In the genomic region with DNA sequence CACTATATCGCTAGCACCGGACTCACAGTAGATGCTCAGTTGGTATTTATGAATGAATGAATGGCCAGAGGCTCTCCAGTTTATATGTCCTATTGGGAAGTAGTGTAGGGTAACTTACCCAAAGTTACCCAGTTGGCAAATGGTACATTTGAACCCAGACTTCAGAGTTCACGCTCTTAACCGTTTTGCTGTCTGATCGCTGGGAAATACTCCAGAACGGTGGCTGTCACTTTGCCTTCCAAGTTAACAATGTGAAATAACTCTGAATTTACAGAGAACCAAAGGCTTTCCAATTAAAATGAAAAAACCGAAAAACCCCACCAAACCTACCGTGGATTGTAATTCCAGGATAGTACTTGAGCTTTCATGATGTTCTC, we compare ENCODE assay signal across 9 cellular contexts. TPM values are rescaled to one million over a fixed set of nuclear protein-coding genes. Genes with fewer than 3 reads are reported as not detected.
DNase-seq lines count a peak whose midpoint lies in the region; ATAC-seq and TF ChIP-seq lines count a peak whose summit lies in the region.
"Had no signal": no experiment of that assay in that cellular context is flagged by ENCODE, and none has a peak within 500 bp of the region (broad histone marks: within the 10 kb centered on the region; RNA-seq: fewer than 3 reads in every experiment).

No MANE protein-coding gene starts in this region.

- H3K36me3 Mint-ChIP-seq in stimulated activated naive CD8-positive, alpha-beta T cell treated with anti-CD3 and anti-CD28 coated beads, Interleukin-15, Interleukin-2, amounts not matched to agents 100 ng/mL and 50 ng/mL, for 24 hours (ENCODE audit: low read depth), result peaks cover 52% of the 10 kb centered on the region
- H3K36me3 Mint-ChIP-seq in activated T-helper 17 cell treated with anti-CD3 and anti-CD28 coated beads, Interleukin-2, amount 50 U/mL, for 72 hours (ENCODE audit: low read depth), result peaks cover 61% of the 10 kb centered on the region
- H3K36me3 Mint-ChIP-seq in memory B cell, result peaks cover 15% of the 10 kb centered on the region

- no peak for ATAC-seq in stimulated activated naive CD8-positive, alpha-beta T cell treated with anti-CD3 and anti-CD28 coated beads, Interleukin-15, Interleukin-2, amounts not matched to agents 100 U/mL and 50 U/mL, for 24 hours
- no peak for ATAC-seq in activated T-helper 17 cell treated with anti-CD3 and anti-CD28 coated beads, Interleukin-2, amount 50 U/mL, for 72 hours (replicated peaks)
- no peak for ATAC-seq in memory B cell (ENCODE audit: low read depth)
- ATAC-seq in GM18505 (IDR thresholded peaks at IDR 0.05; ENCODE audit: unreplicated experiment), result no peak
- no peak for ATAC-seq in GM21619 (IDR thresholded peaks at IDR 0.05; ENCODE audit: unreplicated experiment)

- H3K27ac Mint-ChIP-seq in stimulated activated naive CD8-positive, alpha-beta T cell treated with anti-CD3 and anti-CD28 coated beads, Interleukin-15, Interleukin-2, amounts not matched to agents 100 ng/mL and 50 ng/mL, for 24 hours, result peak overlapping the region; percentile 95
- peak overlapping the region; percentile 98 for H3K27ac Mint-ChIP-seq in activated T-helper 17 cell treated with anti-CD3 and anti-CD28 coated beads, Interleukin-2, amount 50 U/mL, for 72 hours
- peak overlapping the region; percentile 92 for H3K27ac Mint-ChIP-seq in memory B cell

- no peaks in the 10 kb centered on the region for H3K27me3 Mint-ChIP-seq in stimulated activated naive CD8-positive, alpha-beta T cell treated with anti-CD3 and anti-CD28 coated beads, Interleukin-15, Interleukin-2, amounts not matched to agents 100 ng/mL and 50 ng/mL, for 24 hours
- H3K27me3 Mint-ChIP-seq in activated T-helper 17 cell treated with anti-CD3 and anti-CD28 coated beads, Interleukin-2, amount 50 U/mL, for 72 hours, result no peaks in the 10 kb centered on the region
- H3K27me3 Mint-ChIP-seq in memory B cell, result peaks cover 2% of the 10 kb centered on the region

- no peaks in the 10 kb centered on the region for H3K9me3 Mint-ChIP-seq in stimulated activated naive CD8-positive, alpha-beta T cell treated with anti-CD3 and anti-CD28 coated beads, Interleukin-15, Interleukin-2, amounts not matched to agents 100 ng/mL and 50 ng/mL, for 24 hours
- H3K9me3 Mint-ChIP-seq in activated T-helper 17 cell treated with anti-CD3 and anti-CD28 coated beads, Interleukin-2, amount 50 U/mL, for 72 hours, result no peaks in the 10 kb centered on the region
- no peaks in the 10 kb centered on the region for H3K9me3 Mint-ChIP-seq in memory B cell

- no peak for TF ChIP-seq POLR2A in GM18505 (IDR thresholded peaks at IDR 0.05; ENCODE audit: borderline replicate concordance, extremely low read depth, insufficient read depth, insufficient read length)

- H3K4me1 Mint-ChIP-seq in stimulated activated naive CD8-positive, alpha-beta T cell treated with anti-CD3 and anti-CD28 coated beads, Interleukin-15, Interleukin-2, amounts not matched to agents 100 ng/mL and 50 ng/mL, for 24 hours (ENCODE audit: low read depth), result peaks cover 62% of the 10 kb centered on the region
- H3K4me1 Mint-ChIP-seq in activated T-helper 17 cell treated with anti-CD3 and anti-CD28 coated beads, Interleukin-2, amount 50 U/mL, for 72 hours, result peaks cover 38% of the 10 kb centered on the region
- H3K4me1 Mint-ChIP-seq in memory B cell, result peaks cover 33% of the 10 kb centered on the region

- peak overlapping the region; percentile 98 for H3K4me3 Mint-ChIP-seq in stimulated activated naive CD8-positive, alpha-beta T cell treated with anti-CD3 and anti-CD28 coated beads, Interleukin-15, Interleukin-2, amounts not matched to agents 100 ng/mL and 50 ng/mL, for 24 hours
- peak overlapping the region; percentile 98 for H3K4me3 Mint-ChIP-seq in activated T-helper 17 cell treated with anti-CD3 and anti-CD28 coated beads, Interleukin-2, amount 50 U/mL, for 72 hours
- peak overlapping the region; percentile 94 for H3K4me3 Mint-ChIP-seq in memory B cell

- DNase-seq in stimulated activated naive CD8-positive, alpha-beta T cell treated with anti-CD3 and anti-CD28 coated beads, Interleukin-15, Interleukin-2, amounts not matched to agents 100 U/mL and 50 U/mL, for 24 hours, result no peak
- DNase-seq in memory B cell (ENCODE audit: low spot score in 2 of 2) (no peak), NCI-H446 treated with DMSO at 0.1 percent for 48 hours (lab: John Stamatoyannopoulos, UW) (no peak)
- no peak for DNase-seq in activated effector memory CD4-positive, alpha-beta T cell treated with Interleukin-2 at 50 U/mL for 16 hours
- DNase-seq: SIG-M5 had no signal

RNA-seq across cellular contexts. Expression of a gene that starts 1.6 kb away (rescaled TPM):
- total RNA-seq in activated T-helper 17 cell treated with anti-CD3 and anti-CD28 coated beads, Interleukin-2, amount 50 U/mL, for 72 hours, result 10 to 100 TPM; 43.2 to 48.2 TPM
